Comparison of ENCODE assay signal across 10 cellular contexts in the genomic region with DNA sequence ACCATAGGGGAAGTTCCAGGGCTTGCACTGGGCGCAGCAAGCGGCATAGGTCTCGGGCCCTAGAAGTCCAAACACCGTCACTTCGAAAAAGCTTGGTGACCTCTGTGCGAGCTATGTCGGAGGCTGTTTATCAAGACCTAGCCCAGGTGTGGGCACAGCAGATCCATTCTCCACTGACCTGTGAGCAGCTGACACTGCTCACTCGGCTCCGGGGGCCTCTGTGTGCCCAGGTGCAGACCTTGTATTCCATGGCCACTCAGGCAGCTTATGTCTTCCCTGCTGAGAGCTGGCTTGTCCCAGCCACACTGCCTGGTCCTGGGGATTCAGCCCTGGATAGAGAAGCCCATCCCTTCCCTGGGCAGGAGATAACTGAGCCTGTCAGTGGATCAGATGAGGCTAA. TPM values are rescaled to one million over a fixed set of nuclear protein-coding genes. Genes with fewer than 3 reads are reported as not detected.
"Had no signal": no experiment of that assay in that cellular context is flagged by ENCODE, and none has a peak within 500 bp of the region (broad histone marks: within the 10 kb centered on the region; RNA-seq: fewer than 3 reads in every experiment).

No MANE protein-coding gene starts in this region.

RNA-seq across cellular contexts. Expression of a gene that starts 1.5 kb away (rescaled TPM):
- total RNA-seq: OCI-LY7, PC-3, PC-9, Peyer's patch, Right ventricle myocardium inferior, Right ventricle myocardium superior, RPMI7951, SJCRH30, SJSA1 had no signal
- polyA plus RNA-seq: SK-N-SH had no signal
